ENCODE assay signal across 8 cellular contexts in the genomic region with DNA sequence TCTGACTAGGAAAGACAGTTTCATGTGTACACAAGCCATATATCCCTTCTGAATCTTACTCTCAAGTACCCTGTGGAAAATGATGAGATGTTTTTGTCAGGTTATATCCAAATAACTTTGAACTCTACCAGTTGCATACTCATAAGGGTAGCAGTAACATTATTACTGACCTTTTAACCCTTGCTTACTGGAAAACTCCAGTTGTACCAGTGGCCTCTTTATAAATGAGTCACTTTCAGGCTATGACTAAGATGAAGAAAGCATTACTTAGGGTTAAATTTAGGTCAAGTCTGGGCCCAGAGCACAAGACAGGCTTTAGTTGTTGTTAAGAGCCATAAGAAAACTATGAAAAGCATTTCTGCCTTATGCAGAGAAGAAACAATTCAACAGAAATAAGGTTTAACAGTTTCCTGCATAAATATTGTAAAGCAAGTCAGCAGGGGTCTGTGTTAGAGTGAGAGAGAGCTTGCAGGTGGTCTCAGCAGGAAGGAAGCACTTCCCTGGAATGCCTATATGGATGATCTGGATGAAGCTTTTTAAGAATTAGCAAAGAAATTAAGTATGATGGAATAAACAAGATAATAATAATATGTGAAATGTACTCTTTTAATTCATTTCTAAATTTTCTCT.
DNase-seq lines count a peak whose midpoint lies in the region; ATAC-seq, FAIRE-seq and TF ChIP-seq lines count a peak whose summit lies in the region.

No MANE protein-coding gene starts in this region.

- H3K27me3 ChIP-seq in left lung, result no peaks in the 10 kb centered on the region

- H3K36me3 Mint-ChIP-seq in T-helper 17 cell (ENCODE audit: low read depth), result peaks cover 2% of the 10 kb centered on the region

- peaks cover 22% of the 10 kb centered on the region for H3K4me1 Mint-ChIP-seq in T-helper 17 cell

- no peak for FAIRE-seq in D721Med (lab: Jason Lieb, UNC)

- DNase-seq in EL, result peak; percentile 91
- peak; percentile 63 for DNase-seq in GM20000 (ENCODE audit: low spot score)
- DNase-seq in T-helper 17 cell, result no peak
- no peak for DNase-seq in left lung
- DNase-seq in DMS114 treated with DMSO at 0.1 percent for 48 hours (lab: John Stamatoyannopoulos, UW; ENCODE audit: unreplicated experiment), result no peak
- DNase-seq in D721Med (ENCODE audit: insufficient read length, low spot score), result no peak
- no peak for DNase-seq in NCI-H1092 treated with DMSO at 0.1 percent for 48 hours (lab: John Stamatoyannopoulos, UW)

- no peak for TF ChIP-seq CTCF in GM20000 (IDR thresholded peaks at IDR 0.05; ENCODE audit: extremely low read depth, missing control alignments)
- no peak for TF ChIP-seq CTCF in left lung (IDR thresholded peaks at IDR 0.05)
- TF ChIP-seq CTCF in D721Med (IDR thresholded peaks at IDR 0.05; ENCODE audit: insufficient read depth, missing control alignments), result no peak

- no peak overlapping the region for H3K4me3 ChIP-seq in left lung

- no peaks in the 10 kb centered on the region for H3K27me3 Mint-ChIP-seq in T-helper 17 cell

- intact Hi-C loops in left lung (cut with DNase I), result loop anchor here in 1 of 2 donors (10.0 kb wide), 2 partner anchors 348 to 608 kb away; partner anchors contain the start of gene ITGA4

- ATAC-seq in HG03460 (IDR thresholded peaks at IDR 0.05; ENCODE audit: unreplicated experiment) (peak; percentile 99), T-helper 17 cell (peak; percentile 82), left lung (peak; percentile 81)

- H3K27ac ChIP-seq in left lung, result no peak overlapping the region

- H3K4me3 Mint-ChIP-seq in T-helper 17 cell, result peak overlapping the region; percentile 56

- H3K27ac Mint-ChIP-seq in T-helper 17 cell, result peak overlapping the region; percentile 92

- no peaks in the 10 kb centered on the region for H3K36me3 ChIP-seq in left lung

- H3K9me3 ChIP-seq in T-helper 17 cell (ENCODE audit: control insufficient read depth, low read length, poor library complexity, severe bottlenecking) (no peaks in the 10 kb centered on the region), left lung (no peaks in the 10 kb centered on the region)

- peaks cover 0 to 13% of the 10 kb centered on the region in 2 donors for H3K4me1 ChIP-seq in left lung

Comparison
In these comparisons a context has a peak if more than half of its experiments do, and no peak if none do; other contexts are left out.
1. DNase-seq: peak in EL (single experiment) and GM20000 (single experiment); none in T-helper 17 cell (0 of 3), left lung (0 of 2), DMS114 treated with DMSO at 0.1 percent for 48 hours (single experiment), D721Med (single experiment) and NCI-H1092 treated with DMSO at 0.1 percent for 48 hours (single experiment).
2. Peak in every context shown above with its lines, with median percentiles within 50 percentile points of each other: ATAC-seq.